19 cellular contexts compared by ENCODE assay signal in the genomic region with DNA sequence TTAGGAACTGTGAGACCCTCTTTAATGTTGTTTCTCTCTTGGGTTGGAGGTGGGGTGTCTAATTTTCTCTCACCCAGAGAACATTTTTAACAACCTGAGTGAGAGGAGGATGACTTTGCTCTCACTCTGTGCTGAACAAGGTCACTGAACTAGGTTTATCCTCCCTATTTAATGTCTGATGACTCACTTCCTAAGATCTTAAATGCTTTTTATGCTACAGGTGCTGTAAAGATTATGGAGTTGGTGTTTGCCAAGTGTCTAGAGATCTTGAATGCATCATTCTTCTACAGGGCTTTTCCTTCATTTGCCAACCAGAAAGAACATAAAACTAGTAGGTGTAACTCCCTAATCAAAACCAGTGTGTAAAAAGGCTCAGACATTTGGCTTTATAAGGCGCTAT.
DNase-seq lines count a peak whose midpoint lies in the region; ATAC-seq, FAIRE-seq and TF ChIP-seq lines count a peak whose summit lies in the region.
"Had no signal": no experiment of that assay in that cellular context is flagged by ENCODE, and none has a peak within 500 bp of the region (broad histone marks: within the 10 kb centered on the region; RNA-seq: fewer than 3 reads in every experiment).

No MANE protein-coding gene starts in this region.

- H3K9me3 ChIP-seq in breast epithelium (no peaks in the 10 kb centered on the region), PC-9 (ENCODE audit: insufficient read depth, low read depth) (no peaks in the 10 kb centered on the region), small intestine (ENCODE audit: control insufficient read depth, low read depth) (no peaks in the 10 kb centered on the region)

- no peaks in the 10 kb centered on the region for H3K27me3 ChIP-seq in breast epithelium
- no peaks in the 10 kb centered on the region for H3K27me3 ChIP-seq in PC-9 (ENCODE audit: insufficient read depth, low read depth)
- no peaks in the 10 kb centered on the region for H3K27me3 ChIP-seq in small intestine (ENCODE audit: control insufficient read depth in 2 of 2, insufficient read depth in 2 of 2, low read length in 2 of 2)

- no peaks in the 10 kb centered on the region for H3K9me2 ChIP-seq in PC-9 (ENCODE audit: insufficient read depth)

- CTCF ChIA-PET in MCF 10A (lab: Yijun Ruan, JAX) (interaction anchor here (1.1 kb wide), 1 partner anchor 10 kb away, joined by 5 read pairs; no protein-coding TSS in a partner anchor), PC-9 (lab: Charles Lee) (no interaction called here)

- DNase-seq in MCF 10A (ENCODE audit: unreplicated experiment) (no peak), breast epithelium (ENCODE audit: low spot score in 2 of 2) (no peak), PC-9 (peak in 1 of 2 experiments; percentile 56), fibroblast of villous mesenchyme (ENCODE audit: low read depth) (peak; percentile 37), small intestine (peak; percentile 87), HFFc6 (no peak), HUDEP-2 (lab: John Stamatoyannopoulos, UW; ENCODE audit: unreplicated experiment in 76 of 76) (no peak)
- DNase-seq: DMS153; H7; NCI-H1092; NK-92 treated with Interleukin-12 subunit alpha and Interleukin-12 subunit beta, amount 100 ng/mL, for 24 hours; OCI-M1; T-cell had no signal

- H3K4me2 ChIP-seq in PC-9 = 0 out of 2 replicates have a peak overlapping the region, but pooled peaks have one; percentile 2

- WGBS in small intestine, 3 donors = 9 to 69% (median 42%) methylated on average over 1 of the region's 1 CpG

- peaks cover 7% of the 10 kb centered on the region for H3K9me3 Mint-ChIP-seq in MCF 10A (ENCODE audit: unreplicated experiment)
- no peaks in the 10 kb centered on the region for H3K9me3 Mint-ChIP-seq in HFFc6

- H3K27me3 Mint-ChIP-seq in MCF 10A (ENCODE audit: insufficient read depth, unreplicated experiment) (no peaks in the 10 kb centered on the region), HFFc6 (ENCODE audit: insufficient read depth) (no peaks in the 10 kb centered on the region; the same call in 1 of the 2 replicates)
- H3K27me3 Mint-ChIP-seq: T-cell had no signal

- H3K4me3 Mint-ChIP-seq in MCF 10A (ENCODE audit: unreplicated experiment) = no peak overlapping the region
- no peak overlapping the region for H3K4me3 Mint-ChIP-seq in HFFc6
- H3K4me3 Mint-ChIP-seq: T-cell had no signal

- H3K27ac ChIP-seq in breast epithelium (no peak overlapping the region), PC-9 (no peak overlapping the region), small intestine (ENCODE audit: low read depth in 1 of 2, low read length in 1 of 2) (no peak overlapping the region)
- H3K27ac ChIP-seq: C4-2B, HL-60, SK-N-MC had no signal

- no peak for TF ChIP-seq POLR2A in breast epithelium (IDR thresholded peaks at IDR 0.05)

- no peaks in the 10 kb centered on the region for H4K20me1 ChIP-seq in PC-9 (ENCODE audit: insufficient read depth)

- peak overlapping the region; percentile 43 for H3K27ac Mint-ChIP-seq in MCF 10A (ENCODE audit: low read depth, unreplicated experiment)
- no peak overlapping the region for H3K27ac Mint-ChIP-seq in HFFc6
- H3K27ac Mint-ChIP-seq: T-cell had no signal

- BruUV-seq in MCF 10A (replicated peaks; lab: Mats Ljungman, UMichigan) = no TSS peak
- BruUV-seq in PC-9 (replicated peaks; lab: Mats Ljungman, UMichigan) = no TSS peak

- no peak for FAIRE-seq in small intestine (lab: Jason Lieb, UNC)
- FAIRE-seq: HTR-8/SVneo, K562 had no signal

- TF ChIP-seq CTCF in MCF 10A (IDR thresholded peaks at IDR 0.05; ENCODE audit: unreplicated experiment) = no peak
- TF ChIP-seq CTCF in breast epithelium (IDR thresholded peaks at IDR 0.05) = no peak
- no peak for TF ChIP-seq CTCF in PC-9 (conservative IDR thresholded peaks at IDR 0.05)
- TF ChIP-seq CTCF in fibroblast of villous mesenchyme (IDR thresholded peaks at IDR 0.05; ENCODE audit: insufficient read depth, low read depth, low read length) = no peak
- TF ChIP-seq CTCF in HFFc6 (IDR thresholded peaks at IDR 0.05) = no peak

- H2AFZ ChIP-seq in PC-9 = no peak overlapping the region

- H3K36me3 Mint-ChIP-seq in MCF 10A (ENCODE audit: insufficient read depth, unreplicated experiment) = no peaks in the 10 kb centered on the region
- H3K36me3 Mint-ChIP-seq in HFFc6 (ENCODE audit: low read depth) = no peaks in the 10 kb centered on the region
- H3K36me3 Mint-ChIP-seq: T-cell had no signal

- no peaks in the 10 kb centered on the region for H3K4me1 ChIP-seq in breast epithelium
- peaks cover 9% of the 10 kb centered on the region; the same call in 1 of the 2 replicates for H3K4me1 ChIP-seq in PC-9 (replicated peaks; ENCODE audit: insufficient read depth)
- H3K4me1 ChIP-seq in small intestine (ENCODE audit: control insufficient read depth in 2 of 2, insufficient read depth in 1 of 2, low read depth in 1 of 2, low read length in 1 of 2) = no peaks in the 10 kb centered on the region

- intact Hi-C loops in MCF 10A (cut with micrococcal nuclease) = no loop called here
- intact Hi-C loops in breast epithelium (cut with DNase I; ENCODE audit: low total_unique reads) = no loop called here
- intact Hi-C loops in PC-9 (cut with micrococcal nuclease; ENCODE audit: unreplicated experiment) = no loop called here

- POLR2A ChIA-PET in MCF 10A (lab: Yijun Ruan, JAX) (no interaction called here), PC-9 (lab: Charles Lee; ENCODE audit: unreplicated experiment) (no interaction called here)

- no peaks in the 10 kb centered on the region for H3K36me3 ChIP-seq in breast epithelium
- H3K36me3 ChIP-seq in PC-9 (ENCODE audit: low read depth) = no peaks in the 10 kb centered on the region
- H3K36me3 ChIP-seq in small intestine (ENCODE audit: control insufficient read depth in 2 of 2, insufficient read depth in 2 of 2, low read length in 2 of 2) = no peaks in the 10 kb centered on the region

- H3K4me3 ChIP-seq in breast epithelium = no peak overlapping the region
- H3K4me3 ChIP-seq in PC-9 = no peak overlapping the region
- H3K4me3 ChIP-seq in fibroblast of villous mesenchyme (ENCODE audit: low read depth, low read length) = no peak overlapping the region
- H3K4me3 ChIP-seq in small intestine (ENCODE audit: low read depth in 1 of 2, low read length in 2 of 2) = no peak overlapping the region
- H3K4me3 ChIP-seq: K562, SK-N-MC had no signal

- 0 out of 2 replicates have a peak, but pooled peaks cover 3% of the 10 kb centered on the region for H3F3A ChIP-seq in PC-9 (ENCODE audit: insufficient read depth, low read depth)

- no peaks in the 10 kb centered on the region for H3K79me2 ChIP-seq in PC-9 (ENCODE audit: low read depth)

- ATAC-seq in GM19023 (IDR thresholded peaks at IDR 0.05; ENCODE audit: unreplicated experiment) = no peak
- ATAC-seq: K562, T-cell had no signal

- H3K4me1 Mint-ChIP-seq in MCF 10A (ENCODE audit: insufficient read depth, unreplicated experiment) (peaks cover 19% of the 10 kb centered on the region), HFFc6 (ENCODE audit: low read depth) (peaks cover 15% of the 10 kb centered on the region)
- H3K4me1 Mint-ChIP-seq: T-cell had no signal

Comparison
In these comparisons a context has a peak if more than half of its experiments do, and no peak if none do; other contexts are left out.
1. DNase-seq: peak in fibroblast of villous mesenchyme (single experiment) and small intestine (single experiment); none in MCF 10A (single experiment), breast epithelium (0 of 2), HFFc6 (single experiment) and HUDEP-2 (0 of 76).